In the genomic region with DNA sequence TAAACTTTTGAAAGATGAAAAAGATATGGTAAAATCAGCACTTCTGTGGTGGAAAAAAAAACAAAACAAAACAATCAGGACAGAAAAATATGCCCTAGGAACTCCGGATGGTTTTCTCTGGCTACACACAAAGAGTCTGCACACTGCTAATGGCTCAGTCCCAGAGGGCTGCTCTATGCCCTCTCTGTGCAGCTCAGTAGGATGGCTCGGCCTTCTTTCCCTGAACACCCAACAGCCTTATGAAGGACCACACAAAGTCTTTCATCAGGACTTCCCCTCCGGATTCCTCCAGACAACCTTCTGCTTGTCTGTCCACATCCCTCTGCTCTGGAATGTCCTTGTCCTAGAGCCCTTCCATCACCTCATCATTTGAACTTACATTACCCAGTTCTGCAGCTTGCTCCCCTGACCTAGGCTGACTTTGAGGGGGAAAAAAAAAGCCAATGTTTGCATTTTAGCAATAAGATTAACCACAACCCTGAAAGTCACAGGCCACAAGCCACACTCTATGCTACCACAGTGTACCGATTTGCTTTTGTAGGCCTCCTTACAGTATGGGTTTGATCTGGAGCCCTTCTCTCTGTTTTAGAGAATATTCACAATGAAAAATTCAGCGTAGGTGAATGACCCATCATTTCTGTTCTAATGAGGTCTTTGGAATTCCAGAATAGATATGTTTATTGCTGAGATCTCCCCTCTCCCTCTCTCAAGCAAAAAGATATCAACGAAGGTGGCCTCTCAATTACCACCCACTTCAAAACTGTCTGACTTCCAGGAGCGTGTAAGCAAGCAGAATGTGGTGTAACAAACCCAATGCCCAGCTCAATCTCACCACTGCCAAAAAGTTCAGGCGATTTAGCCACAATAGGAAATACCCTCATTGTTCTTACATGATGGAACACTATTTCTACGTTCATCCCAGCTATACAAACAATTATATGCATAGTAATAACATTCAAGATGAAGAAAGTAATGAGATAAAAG, we compare ENCODE assay signal across 10 cellular contexts.
DNase-seq lines count a peak whose midpoint lies in the region; ATAC-seq and TF ChIP-seq lines count a peak whose summit lies in the region.
"Had no signal": no experiment of that assay in that cellular context is flagged by ENCODE, and none has a peak within 500 bp of the region (broad histone marks: within the 10 kb centered on the region; RNA-seq: fewer than 3 reads in every experiment).

No MANE protein-coding gene starts in this region.

- no peak for TF ChIP-seq POLR2A in thyroid gland (IDR thresholded peaks at IDR 0.05)

- WGBS in thyroid gland, 2 donors: 86% methylated on average over 9 of the region's 9 CpGs

- H3K27me3 Mint-ChIP-seq in activated naive CD8-positive, alpha-beta T cell treated with anti-CD3 and anti-CD28 coated beads, Interleukin-2, amount 50 U/mL, for 24 hours: peaks cover 8% of the 10 kb centered on the region

- H3K36me3 ChIP-seq in thyroid gland: no peaks in the 10 kb centered on the region

- peaks cover 51% of the 10 kb centered on the region for H3K4me1 Mint-ChIP-seq in activated naive CD8-positive, alpha-beta T cell treated with anti-CD3 and anti-CD28 coated beads, Interleukin-2, amount 50 U/mL, for 24 hours

- ATAC-seq in GM18508 (IDR thresholded peaks at IDR 0.05; ENCODE audit: insufficient read depth, unreplicated experiment) (peak; percentile 70), GM19463 (IDR thresholded peaks at IDR 0.05; ENCODE audit: unreplicated experiment) (peak; percentile 89), HG03108 (IDR thresholded peaks at IDR 0.05; ENCODE audit: unreplicated experiment) (peak; percentile 70)
- ATAC-seq in activated naive CD8-positive, alpha-beta T cell treated with anti-CD3 and anti-CD28 coated beads, Interleukin-2, amount 50 U/mL, for 24 hours: peak; percentile 93

- peaks cover 29% of the 10 kb centered on the region for H3K9me3 Mint-ChIP-seq in activated naive CD8-positive, alpha-beta T cell treated with anti-CD3 and anti-CD28 coated beads, Interleukin-2, amount 50 U/mL, for 24 hours

- TF ChIP-seq CTCF in thyroid gland (IDR thresholded peaks at IDR 0.05): no peak

- peak overlapping the region; percentile 70 for H3K27ac Mint-ChIP-seq in activated naive CD8-positive, alpha-beta T cell treated with anti-CD3 and anti-CD28 coated beads, Interleukin-2, amount 50 U/mL, for 24 hours

- no peak overlapping the region for H3K4me3 ChIP-seq in thyroid gland (replicated peaks in 1 of 3)

- no peaks in the 10 kb centered on the region for H3K9me3 ChIP-seq in thyroid gland
- H3K9me3 ChIP-seq: SK-N-SH had no signal

- H3K27ac ChIP-seq in thyroid gland: no peak overlapping the region

- peak overlapping the region; percentile 43 for H3K4me3 Mint-ChIP-seq in activated naive CD8-positive, alpha-beta T cell treated with anti-CD3 and anti-CD28 coated beads, Interleukin-2, amount 50 U/mL, for 24 hours

- peaks cover 26% of the 10 kb centered on the region for H3K36me3 Mint-ChIP-seq in activated naive CD8-positive, alpha-beta T cell treated with anti-CD3 and anti-CD28 coated beads, Interleukin-2, amount 50 U/mL, for 24 hours (ENCODE audit: low read depth)

- DNase-seq in activated naive CD8-positive, alpha-beta T cell treated with anti-CD3 and anti-CD28 coated beads, Interleukin-2, amount 50 U/mL, for 24 hours: peak; percentile 33
- DNase-seq in SHP77 (lab: John Stamatoyannopoulos, UW) (no peak), H4 (ENCODE audit: low spot score) (no peak), thyroid gland (no peak), HuH-7.5 (ENCODE audit: low spot score) (no peak)
- DNase-seq: NCI-H2081, SK-N-SH had no signal

- intact Hi-C loops in thyroid gland (cut with DNase I): no loop called here

- H3K27me3 ChIP-seq in thyroid gland: no peaks in the 10 kb centered on the region

- no peaks in the 10 kb centered on the region for H3K4me1 ChIP-seq in thyroid gland
